Comparison of ENCODE assay signal across 1 cellular context in genomic region chr6:26087284-26088115, GRCh38.
TF ChIP-seq lines count a peak whose summit lies in the region.

A gene with protein sequence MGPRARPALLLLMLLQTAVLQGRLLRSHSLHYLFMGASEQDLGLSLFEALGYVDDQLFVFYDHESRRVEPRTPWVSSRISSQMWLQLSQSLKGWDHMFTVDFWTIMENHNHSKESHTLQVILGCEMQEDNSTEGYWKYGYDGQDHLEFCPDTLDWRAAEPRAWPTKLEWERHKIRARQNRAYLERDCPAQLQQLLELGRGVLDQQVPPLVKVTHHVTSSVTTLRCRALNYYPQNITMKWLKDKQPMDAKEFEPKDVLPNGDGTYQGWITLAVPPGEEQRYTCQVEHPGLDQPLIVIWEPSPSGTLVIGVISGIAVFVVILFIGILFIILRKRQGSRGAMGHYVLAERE (plus strand): TSS chr6:26087429. CDS start chr6:26087441, 12 bp downstream.

TF ChIP-seq in HepG2, 621 proteins besides CTCF, POLR2A, EP300 and RAD21 (continued from another document and continues in another):
- peak; percentile 20; the same call in 1 of the 2 replicates for TF ChIP-seq ARNTL (CRISPR knock-in tag; IDR thresholded peaks at IDR 0.05)
- no peak for TF ChIP-seq FOXO4 (CRISPR knock-in tag; conservative IDR thresholded peaks at IDR 0.05)
- no peak for TF ChIP-seq HMGXB3 (CRISPR knock-in tag; IDR thresholded peaks at IDR 0.05; ENCODE audit: borderline replicate concordance)
- TF ChIP-seq HBP1 (CRISPR knock-in tag; IDR thresholded peaks at IDR 0.05; ENCODE audit: low read depth): peak; percentile 24; the same call in 1 of the 2 replicates
- TF ChIP-seq, protein P1, sequence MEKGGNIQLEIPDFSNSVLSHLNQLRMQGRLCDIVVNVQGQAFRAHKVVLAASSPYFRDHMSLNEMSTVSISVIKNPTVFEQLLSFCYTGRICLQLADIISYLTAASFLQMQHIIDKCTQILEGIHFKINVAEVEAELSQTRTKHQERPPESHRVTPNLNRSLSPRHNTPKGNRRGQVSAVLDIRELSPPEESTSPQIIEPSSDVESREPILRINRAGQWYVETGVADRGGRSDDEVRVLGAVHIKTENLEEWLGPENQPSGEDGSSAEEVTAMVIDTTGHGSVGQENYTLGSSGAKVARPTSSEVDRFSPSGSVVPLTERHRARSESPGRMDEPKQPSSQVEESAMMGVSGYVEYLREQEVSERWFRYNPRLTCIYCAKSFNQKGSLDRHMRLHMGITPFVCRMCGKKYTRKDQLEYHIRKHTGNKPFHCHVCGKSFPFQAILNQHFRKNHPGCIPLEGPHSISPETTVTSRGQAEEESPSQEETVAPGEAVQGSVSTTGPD (CRISPR knock-in tag; IDR thresholded peaks at IDR 0.05): no peak
- no peak for TF ChIP-seq MAFF (IDR thresholded peaks at IDR 0.05; ENCODE audit: low read depth, low read length)
- TF ChIP-seq RCOR2 (CRISPR knock-in tag; IDR thresholded peaks at IDR 0.05): no peak
- TF ChIP-seq ZMYM2 (CRISPR knock-in tag; IDR thresholded peaks at IDR 0.05): no peak
- no peak; the same call in 2 of the 3 replicates for TF ChIP-seq MXI1 (IDR thresholded peaks at IDR 0.05; ENCODE audit: borderline replicate concordance, low read depth, low read length)
- 0 out of 2 replicates have a peak, but pooled peaks have one; percentile 16 for TF ChIP-seq THRA (CRISPR knock-in tag; IDR thresholded peaks at IDR 0.05; ENCODE audit: borderline replicate concordance)
- TF ChIP-seq NONO (IDR thresholded peaks at IDR 0.05): no peak
- no peak for TF ChIP-seq NONO (CRISPR knock-in tag; conservative IDR thresholded peaks at IDR 0.05)
- TF ChIP-seq ZNF747 (CRISPR knock-in tag; IDR thresholded peaks at IDR 0.05; ENCODE audit: borderline replicate concordance): 0 out of 2 replicates have a peak, but pooled peaks have one; percentile 8
- TF ChIP-seq ZBTB38 (CRISPR knock-in tag; IDR thresholded peaks at IDR 0.05): 0 out of 2 replicates have a peak, but pooled peaks have one; percentile 52
- no peak for TF ChIP-seq MXD4 (CRISPR knock-in tag; IDR thresholded peaks at IDR 0.05)
- TF ChIP-seq, protein P2, sequence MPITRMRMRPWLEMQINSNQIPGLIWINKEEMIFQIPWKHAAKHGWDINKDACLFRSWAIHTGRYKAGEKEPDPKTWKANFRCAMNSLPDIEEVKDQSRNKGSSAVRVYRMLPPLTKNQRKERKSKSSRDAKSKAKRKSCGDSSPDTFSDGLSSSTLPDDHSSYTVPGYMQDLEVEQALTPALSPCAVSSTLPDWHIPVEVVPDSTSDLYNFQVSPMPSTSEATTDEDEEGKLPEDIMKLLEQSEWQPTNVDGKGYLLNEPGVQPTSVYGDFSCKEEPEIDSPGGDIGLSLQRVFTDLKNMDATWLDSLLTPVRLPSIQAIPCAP (CRISPR knock-in tag; IDR thresholded peaks at IDR 0.05; ENCODE audit: low read depth): 0 out of 2 replicates have a peak, but pooled peaks have one; percentile 29
- TF ChIP-seq, protein P3, sequence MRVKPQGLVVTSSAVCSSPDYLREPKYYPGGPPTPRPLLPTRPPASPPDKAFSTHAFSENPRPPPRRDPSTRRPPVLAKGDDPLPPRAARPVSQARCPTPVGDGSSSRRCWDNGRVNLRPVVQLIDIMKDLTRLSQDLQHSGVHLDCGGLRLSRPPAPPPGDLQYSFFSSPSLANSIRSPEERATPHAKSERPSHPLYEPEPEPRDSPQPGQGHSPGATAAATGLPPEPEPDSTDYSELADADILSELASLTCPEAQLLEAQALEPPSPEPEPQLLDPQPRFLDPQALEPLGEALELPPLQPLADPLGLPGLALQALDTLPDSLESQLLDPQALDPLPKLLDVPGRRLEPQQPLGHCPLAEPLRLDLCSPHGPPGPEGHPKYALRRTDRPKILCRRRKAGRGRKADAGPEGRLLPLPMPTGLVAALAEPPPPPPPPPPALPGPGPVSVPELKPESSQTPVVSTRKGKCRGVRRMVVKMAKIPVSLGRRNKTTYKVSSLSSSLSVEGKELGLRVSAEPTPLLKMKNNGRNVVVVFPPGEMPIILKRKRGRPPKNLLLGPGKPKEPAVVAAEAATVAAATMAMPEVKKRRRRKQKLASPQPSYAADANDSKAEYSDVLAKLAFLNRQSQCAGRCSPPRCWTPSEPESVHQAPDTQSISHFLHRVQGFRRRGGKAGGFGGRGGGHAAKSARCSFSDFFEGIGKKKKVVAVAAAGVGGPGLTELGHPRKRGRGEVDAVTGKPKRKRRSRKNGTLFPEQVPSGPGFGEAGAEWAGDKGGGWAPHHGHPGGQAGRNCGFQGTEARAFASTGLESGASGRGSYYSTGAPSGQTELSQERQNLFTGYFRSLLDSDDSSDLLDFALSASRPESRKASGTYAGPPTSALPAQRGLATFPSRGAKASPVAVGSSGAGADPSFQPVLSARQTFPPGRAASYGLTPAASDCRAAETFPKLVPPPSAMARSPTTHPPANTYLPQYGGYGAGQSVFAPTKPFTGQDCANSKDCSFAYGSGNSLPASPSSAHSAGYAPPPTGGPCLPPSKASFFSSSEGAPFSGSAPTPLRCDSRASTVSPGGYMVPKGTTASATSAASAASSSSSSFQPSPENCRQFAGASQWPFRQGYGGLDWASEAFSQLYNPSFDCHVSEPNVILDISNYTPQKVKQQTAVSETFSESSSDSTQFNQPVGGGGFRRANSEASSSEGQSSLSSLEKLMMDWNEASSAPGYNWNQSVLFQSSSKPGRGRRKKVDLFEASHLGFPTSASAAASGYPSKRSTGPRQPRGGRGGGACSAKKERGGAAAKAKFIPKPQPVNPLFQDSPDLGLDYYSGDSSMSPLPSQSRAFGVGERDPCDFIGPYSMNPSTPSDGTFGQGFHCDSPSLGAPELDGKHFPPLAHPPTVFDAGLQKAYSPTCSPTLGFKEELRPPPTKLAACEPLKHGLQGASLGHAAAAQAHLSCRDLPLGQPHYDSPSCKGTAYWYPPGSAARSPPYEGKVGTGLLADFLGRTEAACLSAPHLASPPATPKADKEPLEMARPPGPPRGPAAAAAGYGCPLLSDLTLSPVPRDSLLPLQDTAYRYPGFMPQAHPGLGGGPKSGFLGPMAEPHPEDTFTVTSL (CRISPR knock-in tag; IDR thresholded peaks at IDR 0.05; ENCODE audit: borderline replicate concordance): peak; percentile 62
- no peak for TF ChIP-seq ZNF326 (CRISPR knock-in tag; IDR thresholded peaks at IDR 0.05; ENCODE audit: borderline replicate concordance)
- TF ChIP-seq, protein P4, sequence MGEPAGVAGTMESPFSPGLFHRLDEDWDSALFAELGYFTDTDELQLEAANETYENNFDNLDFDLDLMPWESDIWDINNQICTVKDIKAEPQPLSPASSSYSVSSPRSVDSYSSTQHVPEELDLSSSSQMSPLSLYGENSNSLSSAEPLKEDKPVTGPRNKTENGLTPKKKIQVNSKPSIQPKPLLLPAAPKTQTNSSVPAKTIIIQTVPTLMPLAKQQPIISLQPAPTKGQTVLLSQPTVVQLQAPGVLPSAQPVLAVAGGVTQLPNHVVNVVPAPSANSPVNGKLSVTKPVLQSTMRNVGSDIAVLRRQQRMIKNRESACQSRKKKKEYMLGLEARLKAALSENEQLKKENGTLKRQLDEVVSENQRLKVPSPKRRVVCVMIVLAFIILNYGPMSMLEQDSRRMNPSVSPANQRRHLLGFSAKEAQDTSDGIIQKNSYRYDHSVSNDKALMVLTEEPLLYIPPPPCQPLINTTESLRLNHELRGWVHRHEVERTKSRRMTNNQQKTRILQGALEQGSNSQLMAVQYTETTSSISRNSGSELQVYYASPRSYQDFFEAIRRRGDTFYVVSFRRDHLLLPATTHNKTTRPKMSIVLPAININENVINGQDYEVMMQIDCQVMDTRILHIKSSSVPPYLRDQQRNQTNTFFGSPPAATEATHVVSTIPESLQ (CRISPR knock-in tag; conservative IDR thresholded peaks at IDR 0.05): no peak
- TF ChIP-seq DNMT1 (CRISPR knock-in tag; IDR thresholded peaks at IDR 0.05): no peak
- no peak for TF ChIP-seq NFKBIZ (CRISPR knock-in tag; IDR thresholded peaks at IDR 0.05)
- no peak; the same call in 1 of the 2 replicates for TF ChIP-seq ZNF205 (CRISPR knock-in tag; IDR thresholded peaks at IDR 0.05)
- no peak for TF ChIP-seq TCF7L2 (IDR thresholded peaks at IDR 0.05; ENCODE audit: low read depth, low read length)
- TF ChIP-seq ARNT2 (CRISPR knock-in tag; IDR thresholded peaks at IDR 0.05; ENCODE audit: low read depth): no peak
- peak; percentile 58 for TF ChIP-seq POLR2AphosphoS5 (IDR thresholded peaks at IDR 0.05; ENCODE audit: low read depth, low read length)
- TF ChIP-seq GFI1 (CRISPR knock-in tag; IDR thresholded peaks at IDR 0.05; ENCODE audit: borderline replicate concordance): peak; percentile 68
- TF ChIP-seq FOXA3 (CRISPR knock-in tag; IDR thresholded peaks at IDR 0.05): no peak
- TF ChIP-seq HNF4G (IDR thresholded peaks at IDR 0.05; ENCODE audit: borderline replicate concordance, low read depth, low read length): no peak
- no peak for TF ChIP-seq HNF4G (CRISPR knock-in tag; IDR thresholded peaks at IDR 0.05; ENCODE audit: borderline replicate concordance, low read depth)
- TF ChIP-seq NBN (conservative IDR thresholded peaks at IDR 0.05): no peak
- 0 out of 2 replicates have a peak, but pooled peaks have one; percentile 10 for TF ChIP-seq GATAD1 (CRISPR knock-in tag; IDR thresholded peaks at IDR 0.05)
- TF ChIP-seq ZFAT (CRISPR knock-in tag; conservative IDR thresholded peaks at IDR 0.05): no peak
- TF ChIP-seq TBX2 (CRISPR knock-in tag; IDR thresholded peaks at IDR 0.05; ENCODE audit: borderline replicate concordance): peak; percentile 74
- TF ChIP-seq ZNF10 (CRISPR knock-in tag; IDR thresholded peaks at IDR 0.05; ENCODE audit: borderline replicate concordance, low read depth): no peak
- TF ChIP-seq NRL (CRISPR knock-in tag; IDR thresholded peaks at IDR 0.05; ENCODE audit: borderline replicate concordance): peak; percentile 35; the same call in 1 of the 2 replicates
